Comparison of ENCODE assay signal across 34 cellular contexts in the genomic region with DNA sequence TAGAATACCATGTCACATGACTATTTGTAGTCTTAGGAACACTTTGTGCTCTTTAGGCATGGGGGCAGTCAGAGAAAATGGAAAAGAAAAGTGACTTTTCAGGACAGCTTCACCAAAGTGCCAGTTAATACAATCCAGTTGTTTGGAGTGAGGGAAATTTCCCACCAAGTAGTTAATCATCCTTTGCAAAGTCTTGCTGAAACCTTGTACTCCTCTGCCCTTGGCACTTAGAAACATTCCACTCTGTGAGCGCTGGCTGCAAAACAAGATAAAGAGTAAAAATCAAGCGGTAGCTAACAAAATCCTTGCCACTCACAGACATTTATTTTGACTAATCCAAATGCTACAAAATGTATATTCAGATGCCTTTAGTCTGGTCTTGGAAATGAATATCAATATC.
"Had no signal": no experiment of that assay in that cellular context is flagged by ENCODE, and none has a peak within 500 bp of the region (broad histone marks: within the 10 kb centered on the region; RNA-seq: fewer than 3 reads in every experiment).

No MANE protein-coding gene starts in this region.

- H3K36me3 ChIP-seq: MG63 had no signal

- DNase-seq: Karpas-422, Kasumi-1, MG63, MM.1S, MV-4-11, NCI-H1048, NCI-H1092, NCI-H1092 treated with DMSO at 0.1 percent for 48 hours, NCI-H1105, NCI-H1105 treated with DMSO at 0.1 percent for 48 hours, NCI-H1417, NCI-H1417 treated with DMSO at 0.1 percent for 48 hours, NCI-H1436, NCI-H146, NCI-H1694, NCI-H1694 treated with DMSO at 0.1 percent for 48 hours, NCI-H187, NCI-H187 treated with DMSO at 0.1 percent for 48 hours, NCI-H1930, NCI-H2029, NCI-H2029 treated with DMSO at 0.1 percent for 48 hours, NCI-H2081, NCI-H2081 treated with DMSO at 0.1 percent for 48 hours, NCI-H2107, NCI-H2171, NCI-H2171 treated with DMSO at 0.1 percent for 48 hours, NCI-H2227 treated with DMSO at 0.1 percent for 48 hours, NCI-H226, NCI-H345, NCI-H446, NCI-H446 treated with DMSO at 0.1 percent for 48 hours, NCI-H510A, NCI-H510A treated with DMSO at 0.1 percent for 48 hours had no signal

- H3K9ac ChIP-seq: KMS-11 had no signal

- H3K27me3 ChIP-seq: MG63 had no signal

- H3K27ac ChIP-seq: KMS-11 had no signal

- H3K9me3 ChIP-seq: MG63 had no signal

- H3K4me3 ChIP-seq: MG63 had no signal

- H3K4me2 ChIP-seq: KMS-11 had no signal
